ENCODE assay signal across 19 cellular contexts in the genomic region with DNA sequence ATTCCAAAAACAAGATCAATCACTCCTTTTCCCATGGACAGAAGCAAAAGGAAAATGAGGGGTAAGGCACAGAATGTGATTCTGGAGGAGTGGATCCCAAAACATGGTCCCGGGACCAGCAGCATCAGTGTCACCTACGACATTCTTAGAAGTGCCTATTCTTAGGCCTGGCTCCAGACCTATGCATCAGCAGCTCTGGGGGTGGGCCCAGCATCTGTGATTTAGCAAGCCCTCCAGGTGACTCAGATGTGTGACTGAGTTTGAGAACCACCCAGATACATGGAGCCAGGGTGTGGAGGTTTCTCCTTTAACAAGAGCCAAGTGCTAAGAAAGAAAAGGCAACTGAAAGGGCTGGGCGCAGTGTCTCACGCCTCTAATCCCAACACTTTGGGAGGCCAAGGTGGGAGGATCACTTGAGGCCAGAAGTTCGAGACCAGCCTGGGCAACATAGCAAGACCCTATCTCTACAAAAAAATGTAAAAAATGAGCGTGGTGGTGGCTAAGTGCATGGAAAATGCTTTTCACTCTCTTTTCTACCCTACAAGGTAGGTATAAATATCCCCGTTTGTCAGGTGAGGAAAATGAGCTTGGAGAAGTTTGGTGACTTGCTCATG. TPM values are rescaled to one million over a fixed set of nuclear protein-coding genes. Genes with fewer than 3 reads are reported as not detected.
A peak's percentile ranks its signal among the peaks of the same experiment; 100 is the strongest.
DNase-seq lines count a peak whose midpoint lies in the region; ATAC-seq, FAIRE-seq and TF ChIP-seq lines count a peak whose summit lies in the region.
"Had no signal": no experiment of that assay in that cellular context is flagged by ENCODE, and none has a peak within 500 bp of the region (broad histone marks: within the 10 kb centered on the region; RNA-seq: fewer than 3 reads in every experiment).

No MANE protein-coding gene starts in this region.

- ATAC-seq in HG03139 (IDR thresholded peaks at IDR 0.05; ENCODE audit: unreplicated experiment) (no peak), GM18502 (IDR thresholded peaks at IDR 0.05; ENCODE audit: poor library complexity, unreplicated experiment) (no peak)
- ATAC-seq: right cardiac atrium had no signal

- no peak overlapping the region for H3K27ac ChIP-seq in astrocyte (ENCODE audit: low read depth, low read length)
- H3K27ac ChIP-seq: thyroid gland had no signal

- H3K36me3 Mint-ChIP-seq in astrocyte (ENCODE audit: low read depth, unreplicated experiment), result peaks cover 14% of the 10 kb centered on the region

- no peaks in the 10 kb centered on the region for H3K4me1 Mint-ChIP-seq in astrocyte (ENCODE audit: low read depth, unreplicated experiment)
- H3K4me1 Mint-ChIP-seq: memory B cell, nephron progenitor cell had no signal

- no peak for TF ChIP-seq POLR2A in H54 (IDR thresholded peaks at IDR 0.05; ENCODE audit: low read depth, low read length)

- H3K27me3 Mint-ChIP-seq in astrocyte (ENCODE audit: low read depth, unreplicated experiment), result peaks cover 12% of the 10 kb centered on the region

- no peak overlapping the region for H3K9ac ChIP-seq in astrocyte (ENCODE audit: low read length)

- no peak for TF ChIP-seq CTCF in astrocyte (IDR thresholded peaks at IDR 0.05; ENCODE audit: insufficient read depth, low read depth, low read length)

- no peak for FAIRE-seq in H54 (lab: Jason Lieb, UNC)
- FAIRE-seq in astrocyte (lab: Jason Lieb, UNC), result no peak
- FAIRE-seq: H1 had no signal

- H3K4me2 ChIP-seq in astrocyte (ENCODE audit: low read length), result no peak overlapping the region

- H3K27ac Mint-ChIP-seq in astrocyte (ENCODE audit: unreplicated experiment), result no peak overlapping the region
- H3K27ac Mint-ChIP-seq: memory B cell, nephron progenitor cell had no signal

- H3K4me3 Mint-ChIP-seq in astrocyte (ENCODE audit: unreplicated experiment), result no peak overlapping the region
- H3K4me3 Mint-ChIP-seq: memory B cell, nephron progenitor cell had no signal

- H3K4me3 ChIP-seq in astrocyte (ENCODE audit: insufficient read depth, low read depth, low read length), result no peak overlapping the region
- H3K4me3 ChIP-seq: thyroid gland had no signal

- no peak overlapping the region for H2AFZ ChIP-seq in astrocyte (ENCODE audit: low read depth, low read length)

- H4K20me1 ChIP-seq in astrocyte (ENCODE audit: insufficient read depth, low read length), result no peaks in the 10 kb centered on the region

- DNase-seq in Daoy (ENCODE audit: low read depth) (peak; percentile 57), H54 (ENCODE audit: insufficient read length, low spot score) (peak; percentile 26), astrocyte (ENCODE audit: low read depth) (peak; percentile 48), occipital lobe (lab: John Stamatoyannopoulos, UW) (peak; percentile 33), T-helper 9 cell (no peak)
- DNase-seq: activated CD4-positive, alpha-beta T cell treated with anti-CD3 and anti-CD28 coated beads, Interleukin-2, amount 50 U/mL, for 1 hour; activated T-cell treated with anti-CD3 and anti-CD28 coated beads, Interleukin-2, amount 50 U/mL, for 48 hours; DMS79; MV-4-11; NCI-H774; nephron progenitor cell; right cardiac atrium; T-helper 1 cell; thyroid gland had no signal

- no peaks in the 10 kb centered on the region for H3K79me2 ChIP-seq in astrocyte (ENCODE audit: insufficient read depth, low read length)

- peaks cover 12% of the 10 kb centered on the region for H3K9me3 Mint-ChIP-seq in astrocyte (ENCODE audit: unreplicated experiment)

- H3K27me3 ChIP-seq in astrocyte (ENCODE audit: insufficient read depth, low read length), result no peaks in the 10 kb centered on the region
- H3K27me3 ChIP-seq: thyroid gland had no signal

- no peaks in the 10 kb centered on the region for H3K36me3 ChIP-seq in astrocyte (ENCODE audit: insufficient read depth, low read length)
- H3K36me3 ChIP-seq: thyroid gland had no signal

- no peaks in the 10 kb centered on the region for H3K9me3 ChIP-seq in astrocyte (ENCODE audit: insufficient read depth, low read depth, low read length)
- H3K9me3 ChIP-seq: thyroid gland had no signal

- H3K4me1 ChIP-seq in astrocyte (ENCODE audit: insufficient read depth, low read length), result no peaks in the 10 kb centered on the region
- H3K4me1 ChIP-seq: thyroid gland had no signal

RNA-seq across cellular contexts. Expression of gene ARPC1A, which starts 17.1 kb away (rescaled TPM):
- 291 and 326 TPM in 2 replicates for total RNA-seq in Daoy (2014; rRNA removed; shearing (Covaris generic))
- total RNA-seq in astrocyte, result 185 and 198 TPM in 2 replicates
- total RNA-seq in occipital lobe, result 72.1 TPM

RNA-seq across cellular contexts. Expression of gene MYH16, which starts 35.9 kb away (rescaled TPM):
- total RNA-seq in Daoy (2014; rRNA removed; shearing (Covaris generic)), result 0.51 TPM in 1 of 2 replicates, not detected in the other
- total RNA-seq in astrocyte, result 0.11 and 0.24 TPM in 2 replicates
- not detected for total RNA-seq in occipital lobe
- total RNA-seq: cerebellum, H1, right cardiac atrium, thyroid gland had no signal
